Comparison of ENCODE assay signal across 17 cellular contexts in genomic region chr4:48799157-48799556, GRCh38. TPM values are rescaled to one million over a fixed set of nuclear protein-coding genes. Genes with fewer than 3 reads are reported as not detected.
DNase-seq lines count a peak whose midpoint lies in the region; ATAC-seq, FAIRE-seq and TF ChIP-seq lines count a peak whose summit lies in the region.
"Had no signal": no experiment of that assay in that cellular context is flagged by ENCODE, and none has a peak within 500 bp of the region (broad histone marks: within the 10 kb centered on the region; RNA-seq: fewer than 3 reads in every experiment).

No MANE protein-coding gene starts in this region.

- H3K36me3 ChIP-seq in mammary epithelial cell (ENCODE audit: insufficient read depth, low read length) = no peaks in the 10 kb centered on the region
- H3K36me3 ChIP-seq in breast epithelium = no peaks in the 10 kb centered on the region
- no peaks in the 10 kb centered on the region for H3K36me3 ChIP-seq in endothelial cell of umbilical vein (ENCODE audit: control insufficient read depth in 2 of 2, extremely low read depth in 1 of 2, insufficient read depth in 2 of 2, low read length in 2 of 2)

- CTCF ChIA-PET in mammary epithelial cell (lab: Charles Lee; ENCODE audit: low non-redundant PET) (no interaction called here), endothelial cell of umbilical vein (lab: Charles Lee) (interaction anchor here (0.6 kb wide), 1 partner anchor 40 kb away, joined by 3 read pairs; no protein-coding TSS in a partner anchor)

- ATAC-seq in effector memory CD8-positive, alpha-beta T cell (replicated peaks) = no peak
- ATAC-seq in GM19035 (IDR thresholded peaks at IDR 0.05; ENCODE audit: unreplicated experiment) = no peak

- no peak overlapping the region for H3K4me3 Mint-ChIP-seq in effector memory CD8-positive, alpha-beta T cell
- H3K4me3 Mint-ChIP-seq: CD14-positive monocyte; immature natural killer cell; nephron; stimulated activated naive CD8-positive, alpha-beta T cell treated with anti-CD3 and anti-CD28 coated beads, Interleukin-15, Interleukin-2, amounts not matched to agents 100 ng/mL and 50 ng/mL, for 24 hours had no signal

- 50% methylated on average over 2 of the region's 2 CpGs for WGBS in mammary epithelial cell (ENCODE audit: low coverage, missing lambda C conversion rate)

- no peaks in the 10 kb centered on the region for H3K36me3 Mint-ChIP-seq in effector memory CD8-positive, alpha-beta T cell (ENCODE audit: insufficient read depth)
- H3K36me3 Mint-ChIP-seq: CD14-positive monocyte, immature natural killer cell had no signal

- DNase-seq in mammary epithelial cell (peak; percentile 20), breast epithelium (ENCODE audit: low spot score in 2 of 2) (no peak), NCI-H524 treated with DMSO at 0.1 percent for 48 hours (lab: John Stamatoyannopoulos, UW) (peak; percentile 41), endothelial cell of umbilical vein (ENCODE audit: low read depth, low spot score) (no peak), NCI-H345 (lab: John Stamatoyannopoulos, UW) (no peak)
- no peak for DNase-seq in effector memory CD8-positive, alpha-beta T cell
- no peak for DNase-seq in effector CD4-positive, alpha-beta T cell
- DNase-seq: activated effector memory CD4-positive, alpha-beta T cell treated with anti-CD3 and anti-CD28 coated beads, Interleukin-2, amount 50 U/mL, for 16 hours; DMS53; immature natural killer cell; NCI-H2029 treated with DMSO at 0.1 percent for 48 hours; NCI-H510A had no signal

- TF ChIP-seq CTCF in mammary epithelial cell (conservative IDR thresholded peaks at IDR 0.05 in 1 of 2, IDR thresholded peaks at IDR 0.05 in 1 of 2; ENCODE audit: extremely low read depth in 1 of 2, insufficient read depth in 1 of 2, low read depth in 1 of 2, low read length in 2 of 2) = no peak
- no peak for TF ChIP-seq CTCF in breast epithelium (IDR thresholded peaks at IDR 0.05)
- no peak for TF ChIP-seq CTCF in endothelial cell of umbilical vein (IDR thresholded peaks at IDR 0.05; ENCODE audit: extremely low read depth in 1 of 2, insufficient read depth in 1 of 2, low read depth in 1 of 2, low read length in 2 of 2)

- POLR2A ChIA-PET in endothelial cell of umbilical vein (lab: Charles Lee) = no interaction called here

- H3K27ac ChIP-seq in mammary epithelial cell (ENCODE audit: insufficient read depth, low read depth, low read length) (no peak overlapping the region), breast epithelium (no peak overlapping the region), endothelial cell of umbilical vein (ENCODE audit: insufficient read depth, low read depth, low read length) (no peak overlapping the region)

- dilution Hi-C loops in mammary epithelial cell (cut with HindIII; ENCODE audit: low sequenced_read_pairs) = no loop called here
- dilution Hi-C loops in endothelial cell of umbilical vein (cut with MboI; ENCODE audit: extremely low pct_ligation_motif_present, low sequenced_read_pairs) = no loop called here

- no peaks in the 10 kb centered on the region for H3K79me2 ChIP-seq in mammary epithelial cell (ENCODE audit: insufficient read depth, low read length)
- H3K79me2 ChIP-seq in endothelial cell of umbilical vein (ENCODE audit: control insufficient read depth, insufficient read depth, low read length) = no peaks in the 10 kb centered on the region

- peaks cover 6 to 11% of the 10 kb centered on the region in 2 donors for H3K27me3 Mint-ChIP-seq in effector memory CD8-positive, alpha-beta T cell
- H3K27me3 Mint-ChIP-seq: stimulated activated naive CD8-positive, alpha-beta T cell treated with anti-CD3 and anti-CD28 coated beads, Interleukin-15, Interleukin-2, amounts not matched to agents 100 ng/mL and 50 ng/mL, for 24 hours had no signal

- H4K20me1 ChIP-seq in mammary epithelial cell (ENCODE audit: insufficient read depth, low read length) (no peaks in the 10 kb centered on the region), endothelial cell of umbilical vein (replicated peaks; ENCODE audit: control insufficient read depth, extremely low read depth, insufficient read depth, low read length) (no peaks in the 10 kb centered on the region)

- H3K4me1 Mint-ChIP-seq in effector memory CD8-positive, alpha-beta T cell (ENCODE audit: low read depth in 2 of 2) = no peaks in the 10 kb centered on the region
- H3K4me1 Mint-ChIP-seq: immature natural killer cell had no signal

- H3K9me3 Mint-ChIP-seq in effector memory CD8-positive, alpha-beta T cell = no peaks in the 10 kb centered on the region
- H3K9me3 Mint-ChIP-seq: immature natural killer cell; nephron; stimulated activated naive CD8-positive, alpha-beta T cell treated with anti-CD3 and anti-CD28 coated beads, Interleukin-15, Interleukin-2, amounts not matched to agents 100 ng/mL and 50 ng/mL, for 24 hours had no signal

- BruUV-seq in mammary epithelial cell (replicated peaks; lab: Mats Ljungman, UMichigan) (no TSS peak), endothelial cell of umbilical vein (replicated peaks; lab: Mats Ljungman, UMichigan) (no TSS peak)

- H3K9ac ChIP-seq in mammary epithelial cell (ENCODE audit: insufficient read depth, low read length) = no peak overlapping the region
- no peak overlapping the region for H3K9ac ChIP-seq in endothelial cell of umbilical vein (replicated peaks; ENCODE audit: extremely low read depth, insufficient read depth, low read length)

- TF ChIP-seq POLR2A in breast epithelium (IDR thresholded peaks at IDR 0.05) = no peak
- TF ChIP-seq POLR2A in endothelial cell of umbilical vein (IDR thresholded peaks at IDR 0.05; ENCODE audit: low read depth, low read length) = no peak

- H3K9me3 ChIP-seq in mammary epithelial cell (replicated peaks; ENCODE audit: insufficient read depth, low read length) (no peaks in the 10 kb centered on the region), breast epithelium (no peaks in the 10 kb centered on the region), endothelial cell of umbilical vein (replicated peaks; ENCODE audit: control insufficient read depth, insufficient read depth, low read length) (no peaks in the 10 kb centered on the region)

- H3K27me3 ChIP-seq in mammary epithelial cell (ENCODE audit: insufficient read depth, low read length) (no peaks in the 10 kb centered on the region), breast epithelium (no peaks in the 10 kb centered on the region), endothelial cell of umbilical vein (ENCODE audit: control insufficient read depth in 2 of 2, insufficient read depth in 2 of 2, low read length in 2 of 2) (no peaks in the 10 kb centered on the region)

- in situ Hi-C loops in mammary epithelial cell (cut with MboI; ENCODE audit: low sequenced_read_pairs in 2 of 2) = loop anchor here in 1 of 2 donors (25.0 kb wide), 1 partner anchor 163 kb away; no protein-coding TSS in a partner anchor

- intact Hi-C loops in mammary epithelial cell (cut with micrococcal nuclease) = no loop called here
- intact Hi-C loops in breast epithelium (cut with DNase I; ENCODE audit: low total_unique reads) = no loop called here
- intact Hi-C loops in endothelial cell of umbilical vein (cut with micrococcal nuclease) = no loop called here

- no peaks in the 10 kb centered on the region for H3K9me1 ChIP-seq in endothelial cell of umbilical vein (replicated peaks; ENCODE audit: control insufficient read depth, extremely low read depth, insufficient read depth, low read length)

- H2AFZ ChIP-seq in mammary epithelial cell (ENCODE audit: low read depth, low read length) (peak overlapping the region; percentile 63), endothelial cell of umbilical vein (ENCODE audit: low read depth, low read length) (no peak overlapping the region)

- H3K4me3 ChIP-seq in mammary epithelial cell (replicated peaks in 1 of 3; ENCODE audit: insufficient read depth in 1 of 3, low read depth in 2 of 3, low read length in 3 of 3) = no peak overlapping the region
- no peak overlapping the region for H3K4me3 ChIP-seq in breast epithelium
- H3K4me3 ChIP-seq in endothelial cell of umbilical vein (replicated peaks in 1 of 3; ENCODE audit: insufficient read depth in 1 of 3, low read depth in 1 of 3, low read length in 3 of 3) = no peak overlapping the region

- H3K4me2 ChIP-seq in mammary epithelial cell (ENCODE audit: insufficient read depth, low read depth, low read length) (no peak overlapping the region), endothelial cell of umbilical vein (ENCODE audit: insufficient read depth, low read length) (no peak overlapping the region)

- H3K4me1 ChIP-seq in mammary epithelial cell (ENCODE audit: insufficient read depth, low read length) (peaks cover 7% of the 10 kb centered on the region), breast epithelium (no peaks in the 10 kb centered on the region), endothelial cell of umbilical vein (ENCODE audit: control insufficient read depth, extremely low read depth, insufficient read depth, low read length) (peaks cover 27% of the 10 kb centered on the region)

- FAIRE-seq in endothelial cell of umbilical vein (lab: Jason Lieb, UNC) = peak; percentile 68
- FAIRE-seq: RCC 7860 had no signal

- no peak overlapping the region for H3K27ac Mint-ChIP-seq in effector memory CD8-positive, alpha-beta T cell
- H3K27ac Mint-ChIP-seq: immature natural killer cell; nephron; stimulated activated naive CD8-positive, alpha-beta T cell treated with anti-CD3 and anti-CD28 coated beads, Interleukin-15, Interleukin-2, amounts not matched to agents 100 ng/mL and 50 ng/mL, for 24 hours had no signal

RNA-seq across cellular contexts. Expression of gene FRYL, which starts 19.1 kb away (rescaled TPM):
- total RNA-seq in mammary epithelial cell (10 to 100 TPM; 74.7 to 75.7 TPM), breast epithelium (100 to 1,000 TPM in 1 of 3 donors, 10 to 100 TPM in 2; 70.9 to 112 (median 86.2) TPM), endothelial cell of umbilical vein (79.8 and 84.9 TPM in 2 replicates)
- polyA plus RNA-seq in mammary epithelial cell (21.1 TPM), endothelial cell of umbilical vein (12.5 and 17.0 TPM in 2 replicates)
- polyA minus RNA-seq in mammary epithelial cell (188 TPM), endothelial cell of umbilical vein (168 TPM in 2 replicates)
- 13.5 and 15.9 TPM in 2 replicates for polyA plus RNA-seq in endothelial cell of umbilical vein (2011; cell fraction: cytosol; rRNA removed)
- polyA plus RNA-seq in endothelial cell of umbilical vein (2011; cell fraction: nucleus; rRNA removed) = 107 and 117 TPM in 2 replicates
- polyA plus RNA-seq in endothelial cell of umbilical vein (2012) = 24.2 and 32.3 TPM in 2 replicates
- polyA minus RNA-seq in endothelial cell of umbilical vein (2011; cell fraction: cytosol; rRNA and poly(A)+ RNA removed) = 17.4 TPM
- polyA minus RNA-seq in endothelial cell of umbilical vein (2011; cell fraction: nucleus; rRNA and poly(A)+ RNA removed) = 404 and 559 TPM in 2 replicates

RNA-seq across cellular contexts. Expression of gene OCIAD1, which starts 31.7 kb away (rescaled TPM):
- total RNA-seq in mammary epithelial cell (100 to 1,000 TPM in 1 of 2 donors, 10 to 100 TPM in 1; 85.5 to 125 TPM), breast epithelium (100 to 1,000 TPM in 2 of 3 donors, 10 to 100 TPM in 1; 85.2 to 128 (median 101) TPM), endothelial cell of umbilical vein (99.9 and 101 TPM in 2 replicates)
- polyA plus RNA-seq in mammary epithelial cell (102 TPM), endothelial cell of umbilical vein (54.7 and 81.7 TPM in 2 replicates)
- polyA minus RNA-seq in mammary epithelial cell (55.2 TPM), endothelial cell of umbilical vein (57.2 and 58.1 TPM in 2 replicates)
- polyA plus RNA-seq in endothelial cell of umbilical vein (2011; cell fraction: cytosol; rRNA removed) = 98.7 and 103 TPM in 2 replicates
- 66.1 and 79.2 TPM in 2 replicates for polyA plus RNA-seq in endothelial cell of umbilical vein (2011; cell fraction: nucleus; rRNA removed)
- 95.8 and 118 TPM in 2 replicates for polyA plus RNA-seq in endothelial cell of umbilical vein (2012)
- polyA minus RNA-seq in endothelial cell of umbilical vein (2011; cell fraction: cytosol; rRNA and poly(A)+ RNA removed) = 22.2 TPM
- 57.8 and 75.6 TPM in 2 replicates for polyA minus RNA-seq in endothelial cell of umbilical vein (2011; cell fraction: nucleus; rRNA and poly(A)+ RNA removed)

Comparison
In these comparisons a context has a peak if more than half of its experiments do, and no peak if none do; other contexts are left out.
1. DNase-seq: peak in mammary epithelial cell (single experiment) and NCI-H524 treated with DMSO at 0.1 percent for 48 hours (single experiment); none in breast epithelium (0 of 2), endothelial cell of umbilical vein (single experiment), effector memory CD8-positive, alpha-beta T cell (0 of 3), effector CD4-positive, alpha-beta T cell (single experiment) and NCI-H345 (single experiment).